36 cellular contexts compared by ENCODE assay signal in the genomic region with DNA sequence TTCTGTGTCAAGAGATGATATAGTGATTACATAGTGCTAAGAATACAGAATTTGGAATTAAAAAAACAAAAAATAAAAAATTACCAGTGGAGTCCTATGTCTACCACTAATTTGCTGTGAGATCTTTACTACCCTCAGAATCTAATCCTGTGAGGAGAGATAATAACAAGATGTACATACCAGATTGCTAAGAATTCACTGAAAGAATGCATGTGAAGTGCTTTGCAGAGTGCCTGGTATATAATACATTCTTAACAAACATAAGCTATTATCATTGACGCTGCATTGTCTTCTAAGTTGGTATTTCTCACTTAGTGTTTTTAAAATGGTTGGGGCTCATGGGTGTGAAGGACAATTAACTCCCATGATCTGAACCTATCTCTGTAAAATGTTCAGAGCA.
"Had no signal": no experiment of that assay in that cellular context is flagged by ENCODE, and none has a peak within 500 bp of the region (broad histone marks: within the 10 kb centered on the region; RNA-seq: fewer than 3 reads in every experiment).

No MANE protein-coding gene starts in this region.

- H3K27me3 Mint-ChIP-seq: activated B cell treated with CpG ODN at 0.5 μM for 24 hours; activated CD4-positive, alpha-beta memory T cell treated with anti-CD3 and anti-CD28 coated beads for 36 hours; activated CD4-positive, alpha-beta T cell treated with anti-CD3 and anti-CD28 coated beads, Interleukin-2, amount 10 ng/mL, durations not matched to agents 24 days and 14 days; activated CD8-positive, alpha-beta T cell treated with anti-CD3 and anti-CD28 coated beads for 36 hours; activated naive CD8-positive, alpha-beta T cell treated with anti-CD3 and anti-CD28 coated beads for 36 hours; activated T-helper 17 cell treated with anti-CD3 and anti-CD28 coated beads, Interleukin-2, amount 50 U/mL, for 72 hours; brain; central memory CD8-positive, alpha-beta T cell had no signal

- H3K9me3 Mint-ChIP-seq: activated CD4-positive, alpha-beta T cell treated with anti-CD3 and anti-CD28 coated beads, Interleukin-2, amount 10 ng/mL, durations not matched to agents 24 days and 14 days; activated T-helper 1 cell treated with anti-CD3 and anti-CD28 coated beads, Interleukin-12 subunit alpha, Interleukin-12 subunit beta, Interleukin-2, Interleukin-4 antibody, amounts not matched to agents 30 ng/mL and 10 ng/mL and 1 ng/mL, durations not matched to agents 14 hours and 24 hours and 36 hours; T-helper 1 cell treated with Interleukin-12 subunit alpha and Interleukin-12 subunit beta and Interleukin-4 antibody, amounts not matched to agents 30 μg/mL and 1 μg/mL, for 36 hours had no signal

- H3K27ac Mint-ChIP-seq: activated B cell treated with CpG ODN at 0.5 μM for 24 hours; activated CD4-positive, alpha-beta memory T cell treated with anti-CD3 and anti-CD28 coated beads for 36 hours; activated CD4-positive, alpha-beta T cell treated with anti-CD3 and anti-CD28 coated beads, Interleukin-2, amount 10 ng/mL, durations not matched to agents 24 days and 14 days; activated CD8-positive, alpha-beta T cell treated with anti-CD3 and anti-CD28 coated beads for 36 hours; activated naive CD4-positive, alpha-beta T cell treated with anti-CD3 and anti-CD28 coated beads for 36 hours; activated naive CD4-positive, alpha-beta T cell treated with anti-CD3 and anti-CD28 coated beads, Interleukin-2, amount 50 U/mL, for 72 hours; activated naive CD8-positive, alpha-beta T cell treated with anti-CD3 and anti-CD28 coated beads for 36 hours; activated T-cell treated with anti-CD3 and anti-CD28 coated beads, Interleukin-2, amount 50 U/mL, for 72 hours; activated T-helper 1 cell treated with anti-CD3 and anti-CD28 coated beads, Interleukin-12 subunit alpha, Interleukin-12 subunit beta, Interleukin-2, Interleukin-4 antibody, amounts not matched to agents 30 ng/mL and 10 ng/mL and 1 ng/mL, durations not matched to agents 14 hours and 24 hours and 36 hours; activated T-helper 17 cell treated with anti-CD3 and anti-CD28 coated beads, Interleukin-2, amount 50 U/mL, for 72 hours; T-helper 1 cell treated with Interleukin-12 subunit alpha and Interleukin-12 subunit beta and Interleukin-4 antibody, amounts not matched to agents 30 μg/mL and 1 μg/mL, for 36 hours; T-helper 2 cell treated with Interferon-gamma antibody and Interleukin-4, amounts not matched to agents 5 μg/mL and 100 μg/mL, for 36 hours had no signal

- H3K27me3 ChIP-seq: adrenal gland, ascending aorta, cardiac muscle cell had no signal

- H3K4me3 Mint-ChIP-seq: activated B cell treated with CpG ODN at 0.5 μM for 24 hours; activated CD4-positive, alpha-beta memory T cell treated with anti-CD3 and anti-CD28 coated beads for 36 hours; activated CD4-positive, alpha-beta T cell treated with anti-CD3 and anti-CD28 coated beads, Interleukin-2, amount 10 ng/mL, durations not matched to agents 24 days and 14 days; activated CD8-positive, alpha-beta T cell treated with anti-CD3 and anti-CD28 coated beads for 36 hours; activated naive CD4-positive, alpha-beta T cell treated with anti-CD3 and anti-CD28 coated beads for 36 hours; activated naive CD8-positive, alpha-beta T cell treated with anti-CD3 and anti-CD28 coated beads for 36 hours; activated T-cell treated with anti-CD3 and anti-CD28 coated beads, Interleukin-2, amount 50 U/mL, for 4 hours; activated T-cell treated with anti-CD3 and anti-CD28 coated beads, Interleukin-2, amount 50 U/mL, for 72 hours; activated T-helper 1 cell treated with anti-CD3 and anti-CD28 coated beads, Interleukin-12 subunit alpha, Interleukin-12 subunit beta, Interleukin-2, Interleukin-4 antibody, amounts not matched to agents 30 ng/mL and 10 ng/mL and 1 ng/mL, durations not matched to agents 14 hours and 24 hours and 36 hours; activated T-helper 17 cell treated with anti-CD3 and anti-CD28 coated beads, Interleukin-2, amount 50 U/mL, for 72 hours; brain; central memory CD8-positive, alpha-beta T cell; T-helper 1 cell treated with Interleukin-12 subunit alpha and Interleukin-12 subunit beta and Interleukin-4 antibody, amounts not matched to agents 30 μg/mL and 1 μg/mL, for 36 hours; T-helper 2 cell treated with Interferon-gamma antibody and Interleukin-4, amounts not matched to agents 5 μg/mL and 100 μg/mL, for 36 hours had no signal

- H3K4me1 ChIP-seq: adrenal gland, ascending aorta had no signal

- H3K36me3 ChIP-seq: adrenal gland, ascending aorta, cardiac muscle cell had no signal

- ATAC-seq: activated CD8-positive, alpha-beta T cell treated with anti-CD3 and anti-CD28 coated beads for 36 hours; activated naive CD4-positive, alpha-beta T cell treated with anti-CD3 and anti-CD28 coated beads, Interleukin-2, amount 50 U/mL, for 72 hours; activated T-cell treated with anti-CD3 and anti-CD28 coated beads, Interleukin-2, amount 50 U/mL, for 4 hours; activated T-cell treated with anti-CD3 and anti-CD28 coated beads, Interleukin-2, amount 50 U/mL, for 72 hours; activated T-helper 17 cell treated with anti-CD3 and anti-CD28 coated beads, Interleukin-2, amount 50 U/mL, for 72 hours had no signal

- H3K27ac ChIP-seq: adrenal gland, ascending aorta, cardiac muscle cell, VCaP had no signal

- H3K4me3 ChIP-seq: adrenal gland, ascending aorta, cardiac muscle cell had no signal

- H3K4me1 Mint-ChIP-seq: activated B cell treated with CpG ODN at 0.5 μM for 24 hours; activated CD4-positive, alpha-beta T cell treated with anti-CD3 and anti-CD28 coated beads, Interleukin-2, amount 10 ng/mL, durations not matched to agents 24 days and 14 days; activated naive CD8-positive, alpha-beta T cell treated with anti-CD3 and anti-CD28 coated beads for 36 hours; activated T-helper 17 cell treated with anti-CD3 and anti-CD28 coated beads, Interleukin-2, amount 50 U/mL, for 72 hours; central memory CD8-positive, alpha-beta T cell had no signal

- H3K36me3 Mint-ChIP-seq: activated CD4-positive, alpha-beta memory T cell treated with anti-CD3 and anti-CD28 coated beads for 36 hours; activated naive CD4-positive, alpha-beta T cell treated with anti-CD3 and anti-CD28 coated beads, Interleukin-2, amount 50 U/mL, for 72 hours; activated naive CD8-positive, alpha-beta T cell treated with anti-CD3 and anti-CD28 coated beads for 36 hours had no signal

- DNase-seq: activated B cell treated with CpG ODN at 0.5 μM for 24 hours; activated CD4-positive, alpha-beta memory T cell treated with anti-CD3 and anti-CD28 coated beads for 36 hours; activated CD4-positive, alpha-beta T cell treated with anti-CD3 and anti-CD28 coated beads for 4 hours; activated CD4-positive, alpha-beta T cell treated with anti-CD3 and anti-CD28 coated beads, Interleukin-2, amount 10 ng/mL, durations not matched to agents 24 days and 14 days; activated CD4-positive, alpha-beta T cell treated with anti-CD3 and anti-CD28 coated beads, Interleukin-2, amount 50 U/mL, for 1 hour; activated CD4-positive, alpha-beta T cell treated with anti-CD3 and anti-CD28 coated beads, Interleukin-2, amount 50 U/mL, for 4 hours; activated CD4-positive, CD25-positive, alpha-beta regulatory T cell treated with anti-CD3 and anti-CD28 coated beads, Interleukin-2, amount 50 U/mL, for 72 hours; activated CD8-positive, alpha-beta memory T cell treated with anti-CD3 and anti-CD28 coated beads, Interleukin-2, amount 50 U/mL, for 4 hours; activated CD8-positive, alpha-beta T cell treated with anti-CD3 and anti-CD28 coated beads for 36 hours; activated effector memory CD4-positive, alpha-beta T cell treated with anti-CD3 and anti-CD28 coated beads, Interleukin-2, amount 50 U/mL, for 16 hours; activated gamma-delta T cell treated with Interleukin-2 at 50 U/mL for 16 hours; activated naive CD4-positive, alpha-beta T cell; activated naive CD4-positive, alpha-beta T cell treated with anti-CD3 and anti-CD28 coated beads for 36 hours; activated naive CD4-positive, alpha-beta T cell treated with anti-CD3 and anti-CD28 coated beads, Interleukin-2, amount 50 U/mL, for 16 hours; activated naive CD8-positive, alpha-beta T cell treated with anti-CD3 and anti-CD28 coated beads for 36 hours; activated T-cell treated with anti-CD3 and anti-CD28 coated beads for 4 hours; activated T-cell treated with anti-CD3 and anti-CD28 coated beads, Interleukin-2, amount 50 U/mL, for 1 hour; activated T-cell treated with anti-CD3 and anti-CD28 coated beads, Interleukin-2, amount 50 U/mL, for 4 hours; activated T-cell treated with anti-CD3 and anti-CD28 coated beads, Interleukin-2, amount 50 U/mL, for 72 hours; adrenal gland; amygdala; anterior cingulate cortex; caudate nucleus; cerebellar nuclear complex; T-helper 2 cell; T-helper 9 cell had no signal
